In the genomic region with DNA sequence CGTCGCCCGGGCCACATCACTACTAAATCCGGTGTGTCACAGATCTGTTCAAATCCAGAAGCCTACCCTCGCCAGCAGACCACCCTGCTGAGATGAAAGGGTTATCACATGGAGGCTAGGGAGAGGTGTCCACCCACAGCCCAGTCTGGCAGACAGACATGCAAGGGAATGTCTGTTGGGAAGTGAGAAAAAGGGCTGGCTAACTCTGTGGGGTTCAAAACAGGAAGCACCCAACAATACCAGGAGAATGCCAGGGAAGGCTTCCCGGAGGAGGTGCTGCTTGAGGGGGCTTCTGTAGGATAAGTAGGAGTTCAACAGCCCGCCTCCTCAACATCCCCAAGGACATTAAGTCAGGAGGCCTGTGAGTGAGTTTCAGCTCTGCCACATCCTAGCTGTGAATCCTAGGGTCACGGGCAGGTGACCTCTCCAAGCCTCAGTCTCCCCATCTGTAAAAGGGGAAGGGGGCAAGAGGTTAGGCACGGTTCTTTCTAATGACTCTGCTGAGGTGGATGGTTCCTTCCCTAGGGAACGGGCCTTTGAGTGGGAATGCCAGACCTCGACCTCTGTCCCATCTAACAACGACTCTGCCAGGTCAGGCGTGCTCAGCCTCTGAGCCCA, we compare ENCODE assay signal across 7 cellular contexts. TPM values are rescaled to one million over a fixed set of nuclear protein-coding genes. Genes with fewer than 3 reads are reported as not detected.
DNase-seq lines count a peak whose midpoint lies in the region; ATAC-seq lines count a peak whose summit lies in the region.

No MANE protein-coding gene starts in this region.

- H3K9ac ChIP-seq in HUES6 (ENCODE audit: low read length) (peak overlapping the region; percentile 80), iPS-20b (ENCODE audit: low read depth, low read length) (peak overlapping the region; percentile 82)

- H3K27me3 ChIP-seq in HUES6 (ENCODE audit: control insufficient read depth, insufficient read depth, low read length) (no peaks in the 10 kb centered on the region), iPS-20b (ENCODE audit: insufficient read depth, low read length) (no peaks in the 10 kb centered on the region)

- no peak for ATAC-seq in activated T-cell treated with anti-CD3 and anti-CD28 coated beads, Interleukin-2, amount 50 U/mL, for 72 hours (replicated peaks in 1 of 2)
- no peak for ATAC-seq in stimulated activated naive CD8-positive, alpha-beta T cell treated with anti-CD3 and anti-CD28 coated beads, Interleukin-15, amount 100 ng/mL, for 72 hours
- no peak for ATAC-seq in GM18909 (IDR thresholded peaks at IDR 0.05; ENCODE audit: poor library complexity, unreplicated experiment)

- peaks cover 16% of the 10 kb centered on the region for H3K36me3 ChIP-seq in HUES6 (ENCODE audit: control insufficient read depth, insufficient read depth, low read length)
- H3K36me3 ChIP-seq in iPS-20b (ENCODE audit: insufficient read depth, low read depth, low read length), result peaks cover 9% of the 10 kb centered on the region

- H3K4me3 ChIP-seq in HUES6 (ENCODE audit: low read depth, low read length), result peak overlapping the region; percentile 85
- H3K4me3 ChIP-seq in iPS-20b (ENCODE audit: low read length), result peak overlapping the region; percentile 89

- peaks cover 31% of the 10 kb centered on the region for H3K4me1 ChIP-seq in HUES6 (ENCODE audit: control insufficient read depth, insufficient read depth, low read length)
- peaks cover 7% of the 10 kb centered on the region for H3K4me1 ChIP-seq in iPS-20b (ENCODE audit: insufficient read depth, low read length)

- H3K27me3 Mint-ChIP-seq in activated T-cell treated with anti-CD3 and anti-CD28 coated beads, Interleukin-2, amount 50 U/mL, for 72 hours (ENCODE audit: low read depth), result no peaks in the 10 kb centered on the region
- H3K27me3 Mint-ChIP-seq in stimulated activated naive CD8-positive, alpha-beta T cell treated with anti-CD3 and anti-CD28 coated beads, Interleukin-15, amount 100 ng/mL, for 72 hours, result no peaks in the 10 kb centered on the region

- H3K4me3 Mint-ChIP-seq in activated T-cell treated with anti-CD3 and anti-CD28 coated beads, Interleukin-2, amount 50 U/mL, for 72 hours, result peak overlapping the region; percentile 85 to 88
- H3K4me3 Mint-ChIP-seq in stimulated activated naive CD8-positive, alpha-beta T cell treated with anti-CD3 and anti-CD28 coated beads, Interleukin-15, amount 100 ng/mL, for 72 hours, result peak overlapping the region; percentile 92 to 93

- H3K9me3 ChIP-seq in HUES6 (ENCODE audit: control insufficient read depth, insufficient read depth, low read depth, low read length) (peaks cover 3% of the 10 kb centered on the region; the same call in 1 of the 2 replicates), iPS-20b (ENCODE audit: insufficient read depth, low read depth, low read length) (no peaks in the 10 kb centered on the region)

- H3K27ac ChIP-seq in HUES6 (ENCODE audit: low read depth, low read length), result peak overlapping the region; percentile 60; the same call in 1 of the 2 replicates
- H3K27ac ChIP-seq in iPS-20b (ENCODE audit: low read length), result no peak overlapping the region

- H3K9me3 Mint-ChIP-seq in activated T-cell treated with anti-CD3 and anti-CD28 coated beads, Interleukin-2, amount 50 U/mL, for 72 hours, result no peaks in the 10 kb centered on the region
- H3K9me3 Mint-ChIP-seq in stimulated activated naive CD8-positive, alpha-beta T cell treated with anti-CD3 and anti-CD28 coated beads, Interleukin-15, amount 100 ng/mL, for 72 hours, result no peaks in the 10 kb centered on the region

- DNase-seq in activated T-cell treated with anti-CD3 and anti-CD28 coated beads, Interleukin-2, amount 50 U/mL, for 72 hours, result no peak
- DNase-seq in stimulated activated naive CD8-positive, alpha-beta T cell treated with anti-CD3 and anti-CD28 coated beads, Interleukin-15, amount 100 ng/mL, for 72 hours, result no peak
- DNase-seq in stimulated activated CD4-positive, alpha-beta T cell treated with anti-CD3 and anti-CD28 coated beads, Interleukin-4, amount 100 ng/mL, for 24 hours, result no peak
- DNase-seq in GOT3 (lab: John Stamatoyannopoulos, UW), result no peak

- peaks cover 80% of the 10 kb centered on the region for H3K4me1 Mint-ChIP-seq in activated T-cell treated with anti-CD3 and anti-CD28 coated beads, Interleukin-2, amount 50 U/mL, for 72 hours (ENCODE audit: low read depth)
- peaks cover 86% of the 10 kb centered on the region for H3K4me1 Mint-ChIP-seq in stimulated activated naive CD8-positive, alpha-beta T cell treated with anti-CD3 and anti-CD28 coated beads, Interleukin-15, amount 100 ng/mL, for 72 hours

- H3K27ac Mint-ChIP-seq in activated T-cell treated with anti-CD3 and anti-CD28 coated beads, Interleukin-2, amount 50 U/mL, for 72 hours, result peak overlapping the region; percentile 55
- H3K27ac Mint-ChIP-seq in stimulated activated naive CD8-positive, alpha-beta T cell treated with anti-CD3 and anti-CD28 coated beads, Interleukin-15, amount 100 ng/mL, for 72 hours, result peak overlapping the region; percentile 79 to 84

- peaks cover 0 to 2% of the 10 kb centered on the region in 2 donors for H3K36me3 Mint-ChIP-seq in activated T-cell treated with anti-CD3 and anti-CD28 coated beads, Interleukin-2, amount 50 U/mL, for 72 hours (ENCODE audit: insufficient read depth in 2 of 2)

RNA-seq across cellular contexts. Expression of gene TPST2, which starts 1.1 kb away (rescaled TPM):
- total RNA-seq in activated T-cell treated with anti-CD3 and anti-CD28 coated beads, Interleukin-2, amount 50 U/mL, for 72 hours, result 10 to 100 TPM; 19.0 to 23.2 TPM

RNA-seq across cellular contexts. Expression of gene CRYBB1, which starts 29.0 kb away (rescaled TPM):
- not detected for total RNA-seq in activated T-cell treated with anti-CD3 and anti-CD28 coated beads, Interleukin-2, amount 50 U/mL, for 72 hours

RNA-seq across cellular contexts. Expression of gene CRYBA4, which starts 32.9 kb away (rescaled TPM):
- total RNA-seq in activated T-cell treated with anti-CD3 and anti-CD28 coated beads, Interleukin-2, amount 50 U/mL, for 72 hours, result under 1 TPM in 1 of 2 donors, not detected in 1; 0.63 TPM
